ENCODE assay signal across 7 cellular contexts in the genomic region with DNA sequence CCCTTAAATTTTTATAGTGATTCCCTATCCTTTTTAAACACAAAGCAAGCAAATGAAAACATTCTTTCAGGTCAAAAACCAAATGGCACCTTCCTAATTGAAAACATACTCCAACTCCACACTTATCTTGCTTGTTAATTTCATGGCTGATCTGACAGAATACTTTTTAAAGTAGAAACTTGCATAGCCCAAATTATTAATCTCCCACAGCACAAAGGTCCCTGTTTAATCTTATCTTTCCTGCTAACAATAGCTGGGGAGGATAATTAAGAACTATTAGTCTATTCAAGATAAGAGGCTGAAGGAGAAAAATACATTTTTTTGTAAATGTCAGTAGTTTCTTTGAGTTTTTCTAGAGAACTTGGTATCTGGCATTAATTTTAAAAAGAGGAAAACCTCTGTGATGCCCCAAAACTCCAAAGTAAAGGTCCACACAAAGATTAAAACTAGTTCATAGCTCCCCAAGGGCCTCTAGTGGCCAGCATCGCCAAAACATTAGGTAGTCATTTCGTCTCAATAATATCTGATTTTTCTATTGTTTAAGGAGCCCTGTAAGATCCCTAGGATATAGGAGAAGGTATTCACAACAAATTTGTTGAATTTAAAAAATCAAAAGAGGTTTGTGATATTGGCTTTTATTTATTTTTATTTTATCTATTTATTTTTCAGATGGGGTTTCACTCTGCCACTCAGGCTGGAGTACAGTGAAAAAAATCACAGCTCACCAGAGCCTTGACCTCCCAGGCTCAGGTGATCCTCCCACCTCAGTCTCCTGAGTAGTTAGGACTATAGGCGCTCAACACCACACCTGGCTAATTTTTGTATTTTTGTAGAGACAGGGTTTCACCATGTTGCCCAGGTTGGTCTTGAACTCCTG. TPM values are rescaled to one million over a fixed set of nuclear protein-coding genes. Genes with fewer than 3 reads are reported as not detected.
DNase-seq lines count a peak whose midpoint lies in the region; ATAC-seq and TF ChIP-seq lines count a peak whose summit lies in the region.

No MANE protein-coding gene starts in this region.

- H3K4me3 ChIP-seq in HL-60 (replicated peaks; ENCODE audit: insufficient read depth, low read length) = no peak overlapping the region
- no peak overlapping the region for H3K4me3 ChIP-seq in choroid plexus epithelial cell (ENCODE audit: low read depth, low read length)
- H3K4me3 ChIP-seq in lung = no peak overlapping the region
- no peak overlapping the region for H3K4me3 ChIP-seq in transverse colon

- no peak for TF ChIP-seq EP300 in transverse colon (IDR thresholded peaks at IDR 0.05; ENCODE audit: low read depth)

- TF ChIP-seq POLR2A in transverse colon (IDR thresholded peaks at IDR 0.05) = no peak

- H3K27ac ChIP-seq in HL-60 (replicated peaks) = peak overlapping the region; percentile 3; the same call in 1 of the 2 replicates
- no peak overlapping the region for H3K27ac ChIP-seq in lung (ENCODE audit: low read depth in 1 of 2, low read length in 1 of 2)
- no peak overlapping the region for H3K27ac ChIP-seq in transverse colon

- in situ Hi-C loops in transverse colon (cut with MboI; ENCODE audit: low pct_ligation_motif_present in 1 of 4, low pct_unique_long_range_greater_than_20kb in 1 of 4, low sequenced_read_pairs in 3 of 4) = loop anchor here in 3 of 4 donors (5.0 to 25.0 kb wide), 4 partner anchors 286 to 611 kb away; no protein-coding TSS in a partner anchor

- H3K9me3 ChIP-seq in lung (ENCODE audit: control insufficient read depth in 2 of 2, insufficient read depth in 1 of 2, low read length in 1 of 2) (no peaks in the 10 kb centered on the region), transverse colon (no peaks in the 10 kb centered on the region)

- TF ChIP-seq CTCF in HL-60 (IDR thresholded peaks at IDR 0.05; ENCODE audit: insufficient read depth, low read length) = no peak
- TF ChIP-seq CTCF in choroid plexus epithelial cell (conservative IDR thresholded peaks at IDR 0.05; ENCODE audit: low read depth, low read length) = peak; percentile 86
- TF ChIP-seq CTCF in lung (IDR thresholded peaks at IDR 0.05; ENCODE audit: control extremely low read depth, extremely low read depth) = peak; percentile 30
- peak; percentile 58 to 70 (median 64) for TF ChIP-seq CTCF in transverse colon (IDR thresholded peaks at IDR 0.05)

- H3K27me3 ChIP-seq in HL-60 (ENCODE audit: insufficient read depth, poor library complexity, severe bottlenecking) (no peaks in the 10 kb centered on the region), lung (ENCODE audit: control insufficient read depth, insufficient read depth) (no peaks in the 10 kb centered on the region), transverse colon (no peaks in the 10 kb centered on the region)

- H3K36me3 ChIP-seq in lung (ENCODE audit: control insufficient read depth in 2 of 2, insufficient read depth in 2 of 2, low read length in 2 of 2) (no peaks in the 10 kb centered on the region), transverse colon (no peaks in the 10 kb centered on the region)

- DNase-seq in DMS53 treated with DMSO at 0.1 percent for 48 hours (lab: John Stamatoyannopoulos, UW; ENCODE audit: unreplicated experiment) (peak; percentile 53), HL-60 (ENCODE audit: low read depth in 1 of 2, low spot score in 1 of 2) (peak in 1 of 2 experiments; percentile 40), T-helper 1 cell (peak in 3 of 5 donors; percentile 8 to 29 (median 19)), choroid plexus epithelial cell (ENCODE audit: low read depth) (peak; percentile 72), lung (ENCODE audit: low spot score) (no peak), transverse colon (peak; percentile 29)

- intact Hi-C loops in transverse colon (cut with DNase I; ENCODE audit: low total_unique reads) = loop anchor here (10.0 kb wide), 2 partner anchors 278 to 318 kb away; no protein-coding TSS in a partner anchor

- H3K4me1 ChIP-seq in lung (ENCODE audit: control insufficient read depth in 2 of 2, insufficient read depth in 2 of 2, low read length in 2 of 2) (no peaks in the 10 kb centered on the region), transverse colon (peaks cover 0 to 13% (median 0%) of the 10 kb centered on the region in 4 donors)

- 33 to 38% methylated on average over 3 of the region's 3 CpGs for WGBS in lung, 2 donors
- WGBS in transverse colon (ENCODE audit: low coverage in 1 of 2), 2 donors = 35 to 38% methylated on average over 3 of the region's 3 CpGs

- ATAC-seq in lung (ENCODE audit: insufficient read depth, low FRiP score) (no peak), HG03280 (IDR thresholded peaks at IDR 0.05; ENCODE audit: unreplicated experiment) (no peak)

RNA-seq across cellular contexts. Expression of a gene that starts 14.7 kb away (rescaled TPM):
- total RNA-seq in lung = 1 to 10 TPM; 2.1 to 3.1 TPM
- polyA plus RNA-seq in lung = 1 to 10 TPM in 1 of 2 donors, under 1 TPM in 1; 0.60 to 1.7 TPM
- 1 to 10 TPM in 2 of 4 donors, not detected in 2; 2.2 to 2.5 TPM for total RNA-seq in transverse colon

RNA-seq across cellular contexts. Expression of a gene that starts 15.0 kb away (rescaled TPM):
- 10 to 100 TPM; 11.1 to 13.6 TPM for total RNA-seq in lung
- polyA plus RNA-seq in lung = 10 to 100 TPM; 11.5 to 12.5 TPM
- 10 to 100 TPM in 2 of 4 donors, 1 to 10 TPM in 2; 6.7 to 15.4 (median 8.7) TPM for total RNA-seq in transverse colon

RNA-seq across cellular contexts. Expression of a gene that starts 15.0 kb away (rescaled TPM):
- total RNA-seq in lung (10 to 100 TPM in 1 of 2 donors, 1 to 10 TPM in 1; 9.4 to 17.2 TPM), transverse colon (10 to 100 TPM; 11.5 to 19.8 (median 14.0) TPM)
- 1 to 10 TPM; 2.2 to 4.8 TPM for polyA plus RNA-seq in lung

RNA-seq across cellular contexts. Expression of a gene that starts 48.4 kb away (rescaled TPM):
- total RNA-seq in lung (10 to 100 TPM; 80.7 to 85.4 TPM), transverse colon (10 to 100 TPM; 23.9 to 71.0 (median 52.8) TPM)
- polyA plus RNA-seq in lung = 10 to 100 TPM; 38.4 to 57.1 TPM

RNA-seq across cellular contexts. Expression of a gene that starts 55.5 kb away (rescaled TPM):
- total RNA-seq in lung (1 to 10 TPM; 6.9 to 7.7 TPM), transverse colon (1 to 10 TPM in 3 of 4 donors, under 1 TPM in 1; 0.60 to 4.6 (median 3.0) TPM)
- 1 to 10 TPM; 2.6 to 3.8 TPM for polyA plus RNA-seq in lung
